8 cellular contexts compared by ENCODE assay signal in the genomic region with DNA sequence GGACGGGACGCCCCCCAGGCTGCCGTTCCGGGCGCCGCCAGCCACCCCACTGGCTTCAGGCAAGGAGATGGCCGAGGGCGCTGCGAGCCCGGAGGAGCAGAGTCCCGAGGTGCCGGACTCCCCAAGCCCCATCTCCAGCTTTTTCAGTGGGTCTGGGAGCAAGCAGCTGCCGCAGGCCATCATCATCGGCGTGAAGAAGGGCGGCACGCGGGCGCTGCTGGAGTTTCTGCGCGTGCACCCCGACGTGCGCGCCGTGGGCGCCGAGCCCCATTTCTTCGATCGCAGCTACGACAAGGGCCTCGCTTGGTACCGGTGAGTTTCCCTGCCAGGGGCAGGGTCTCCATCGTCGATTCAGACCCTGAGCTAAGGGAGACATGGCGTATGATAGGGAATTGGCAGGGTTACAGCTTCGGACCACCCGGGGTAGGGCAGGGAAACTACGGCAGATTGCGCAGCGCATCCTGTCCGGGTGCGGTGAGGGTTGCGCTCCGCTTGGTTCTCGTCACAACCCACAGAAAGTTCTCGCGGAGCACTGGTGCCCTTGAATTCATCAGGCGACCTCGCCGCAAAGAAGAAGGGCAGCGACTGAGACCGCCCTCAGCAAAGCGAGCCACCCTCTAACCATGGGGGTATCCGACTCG. TPM values are rescaled to one million over a fixed set of nuclear protein-coding genes. Genes with fewer than 3 reads are reported as not detected.
DNase-seq lines count a peak whose midpoint lies in the region; ATAC-seq and TF ChIP-seq lines count a peak whose summit lies in the region.

No MANE protein-coding gene starts in this region.

- peaks cover 88% of the 10 kb centered on the region for H3K27me3 ChIP-seq in neural progenitor cell
- no peaks in the 10 kb centered on the region for H3K27me3 ChIP-seq in aorta (ENCODE audit: control insufficient read depth in 1 of 2, insufficient read depth in 2 of 2, low read length in 1 of 2)

- peak overlapping the region; percentile 58 for H3K4me3 ChIP-seq in GM12864 (ENCODE audit: low read depth, low read length)
- H3K4me3 ChIP-seq in neural progenitor cell, result peak overlapping the region; percentile 75
- H3K4me3 ChIP-seq in aorta (ENCODE audit: low read length in 2 of 2), result peak overlapping the region; percentile 1 to 6

- peak overlapping the region in 1 of 3 donors; percentile 82 for H3K27ac Mint-ChIP-seq in IgD-negative memory B cell
- H3K27ac Mint-ChIP-seq in activated CD8-positive, alpha-beta memory T cell treated with anti-CD3 and anti-CD28 coated beads, Interleukin-2, amount 10 ng/mL, durations not matched to agents 7 days and 5 days, result peak overlapping the region; percentile 86
- no peak overlapping the region for H3K27ac Mint-ChIP-seq in neural progenitor cell

- peaks cover 57% of the 10 kb centered on the region for H3K79me2 ChIP-seq in neural progenitor cell (ENCODE audit: low read depth)

- H3K9me3 ChIP-seq in neural progenitor cell (ENCODE audit: low read depth), result no peaks in the 10 kb centered on the region
- H3K9me3 ChIP-seq in aorta (ENCODE audit: control insufficient read depth, low read length), result no peaks in the 10 kb centered on the region

- no peaks in the 10 kb centered on the region for H3K36me3 ChIP-seq in neural progenitor cell
- no peaks in the 10 kb centered on the region for H3K36me3 ChIP-seq in aorta (ENCODE audit: control insufficient read depth in 1 of 2, insufficient read depth in 2 of 2, low read length in 1 of 2)

- CTCF ChIA-PET in activated CD8-positive, alpha-beta memory T cell treated with anti-CD3 and anti-CD28 coated beads, Interleukin-2, amount 10 ng/mL, durations not matched to agents 7 days and 5 days (lab: Charles Lee), result interaction anchor here (0.6 to 3.8 kb wide), 16 partner anchors 20 to 1284 kb away, joined by 3 to 48 read pairs (median 4); a partner anchor contains a TSS

- H3K4me2 ChIP-seq in neural progenitor cell, result peak overlapping the region; percentile 97

- no peak for TF ChIP-seq POLR2A in erythroblast (IDR thresholded peaks at IDR 0.05; ENCODE audit: low read length)

- peak; percentile 13 for ATAC-seq in activated CD8-positive, alpha-beta memory T cell treated with anti-CD3 and anti-CD28 coated beads, Interleukin-2, amount 10 ng/mL, durations not matched to agents 7 days and 5 days
- no peak for ATAC-seq in aorta (ENCODE audit: low FRiP score)
- ATAC-seq in GM21786 (IDR thresholded peaks at IDR 0.05; ENCODE audit: unreplicated experiment), result no peak

- peaks cover 39% of the 10 kb centered on the region for H3K4me1 ChIP-seq in neural progenitor cell
- H3K4me1 ChIP-seq in aorta (ENCODE audit: control insufficient read depth in 1 of 2, insufficient read depth in 2 of 2, low read length in 2 of 2), result no peaks in the 10 kb centered on the region

- no peak overlapping the region for H3K9ac ChIP-seq in neural progenitor cell

- H4K20me1 ChIP-seq in neural progenitor cell (ENCODE audit: low read depth), result peaks cover 74% of the 10 kb centered on the region

- peaks cover 2% of the 10 kb centered on the region for H3K36me3 Mint-ChIP-seq in IgD-negative memory B cell
- peaks cover 4% of the 10 kb centered on the region for H3K36me3 Mint-ChIP-seq in activated CD8-positive, alpha-beta memory T cell treated with anti-CD3 and anti-CD28 coated beads, Interleukin-2, amount 10 ng/mL, durations not matched to agents 7 days and 5 days
- H3K36me3 Mint-ChIP-seq in neural progenitor cell, result no peaks in the 10 kb centered on the region

- H2AFZ ChIP-seq in neural progenitor cell (replicated peaks), result no peak overlapping the region

- peaks cover 0 to 8% (median 2%) of the 10 kb centered on the region in 3 donors for H3K9me3 Mint-ChIP-seq in IgD-negative memory B cell
- H3K9me3 Mint-ChIP-seq in activated CD8-positive, alpha-beta memory T cell treated with anti-CD3 and anti-CD28 coated beads, Interleukin-2, amount 10 ng/mL, durations not matched to agents 7 days and 5 days (ENCODE audit: low read depth), result no peaks in the 10 kb centered on the region
- H3K9me3 Mint-ChIP-seq in neural progenitor cell, result no peaks in the 10 kb centered on the region

- H3K27ac ChIP-seq in neural progenitor cell (no peak overlapping the region), aorta (ENCODE audit: low read depth in 1 of 2, low read length in 2 of 2) (no peak overlapping the region)

- intact Hi-C loops in aorta (cut with DNase I), result loop anchor here (2.0 to 10.0 kb wide), 4 partner anchors 507 to 967 kb away; no protein-coding TSS in a partner anchor

- H3K4me1 Mint-ChIP-seq in IgD-negative memory B cell, result peaks cover 14 to 29% (median 22%) of the 10 kb centered on the region in 3 donors
- peaks cover 57% of the 10 kb centered on the region for H3K4me1 Mint-ChIP-seq in activated CD8-positive, alpha-beta memory T cell treated with anti-CD3 and anti-CD28 coated beads, Interleukin-2, amount 10 ng/mL, durations not matched to agents 7 days and 5 days
- H3K4me1 Mint-ChIP-seq in neural progenitor cell, result peaks cover 60% of the 10 kb centered on the region

- H3K27me3 Mint-ChIP-seq in IgD-negative memory B cell, result peaks cover 66% of the 10 kb centered on the region
- H3K27me3 Mint-ChIP-seq in activated CD8-positive, alpha-beta memory T cell treated with anti-CD3 and anti-CD28 coated beads, Interleukin-2, amount 10 ng/mL, durations not matched to agents 7 days and 5 days, result peaks cover 39% of the 10 kb centered on the region
- H3K27me3 Mint-ChIP-seq in neural progenitor cell (ENCODE audit: insufficient read depth, low read depth), result peaks cover 39% of the 10 kb centered on the region

- H3F3A ChIP-seq in neural progenitor cell (ENCODE audit: low read depth), result peaks cover 34% of the 10 kb centered on the region

- WGBS in aorta, 2 donors, result 0 to 1% methylated on average over 56 of the region's 56 CpGs

- H3K4me3 Mint-ChIP-seq in IgD-negative memory B cell (peak overlapping the region; percentile 76 to 89 (median 86)), neural progenitor cell (peak overlapping the region; percentile 91)
- H3K4me3 Mint-ChIP-seq in activated CD8-positive, alpha-beta memory T cell treated with anti-CD3 and anti-CD28 coated beads, Interleukin-2, amount 10 ng/mL, durations not matched to agents 7 days and 5 days, result peak overlapping the region; percentile 82

- no peak for TF ChIP-seq CTCF in GM12864 (IDR thresholded peaks at IDR 0.05; ENCODE audit: low read depth, low read length, missing control alignments)
- no peak for TF ChIP-seq CTCF in neural progenitor cell (IDR thresholded peaks at IDR 0.05)

- no peak for DNase-seq in GM12864 (ENCODE audit: low read depth)
- DNase-seq in activated CD8-positive, alpha-beta memory T cell treated with anti-CD3 and anti-CD28 coated beads, Interleukin-2, amount 10 ng/mL, durations not matched to agents 7 days and 5 days, result peak; percentile 82
- DNase-seq in erythroblast (lab: John Stamatoyannopoulos, UW), result peak; percentile 18 to 39
- DNase-seq in neural progenitor cell (ENCODE audit: low spot score), result peak; percentile 48
- DNase-seq in aorta, result peak in 1 of 2 donors; percentile 77
- DNase-seq in HPDE6-E6E7 (ENCODE audit: extremely low spot score), result no peak

RNA-seq across cellular contexts. Expression of a gene that starts 1.0 kb away (rescaled TPM):
- polyA plus RNA-seq in IgD-negative memory B cell, result 0.70 TPM
- 10 to 100 TPM in 1 of 2 experiments, 1 to 10 TPM in 1; 6.9 to 24.9 TPM for total RNA-seq in activated CD8-positive, alpha-beta memory T cell treated with anti-CD3 and anti-CD28 coated beads, Interleukin-2, amount 10 ng/mL, durations not matched to agents 7 days and 5 days
- 21.2 and 21.5 TPM in 2 replicates for total RNA-seq in neural progenitor cell (ENCODE audit: low replicate concordance)
- total RNA-seq in aorta, result 1 to 10 TPM in 1 of 2 donors, under 1 TPM in 1; 0.63 to 1.3 TPM
- polyA plus RNA-seq in aorta, result under 1 TPM in 1 of 2 donors, not detected in 1; 0.05 TPM

Comparison
In these comparisons a context has a peak if more than half of its experiments do, and no peak if none do; other contexts are left out.
1. DNase-seq: peak in activated CD8-positive, alpha-beta memory T cell treated with anti-CD3 and anti-CD28 coated beads, Interleukin-2, amount 10 ng/mL, durations not matched to agents 7 days and 5 days (single experiment), erythroblast (2 of 2) and neural progenitor cell (single experiment); none in GM12864 (single experiment) and HPDE6-E6E7 (single experiment).
2. H3K4me3 ChIP-seq: peak in every context shown above with its lines; median percentile 75 in neural progenitor cell; 58 in GM12864; 4 in aorta.
3. Peak in every context shown above with its lines, with median percentiles within 50 percentile points of each other: H3K4me3 Mint-ChIP-seq.